In genomic region chr4:22942920-22943559, GRCh38 we compare ENCODE assay signal across 1 cellular context.
TF ChIP-seq lines count a peak whose summit lies in the region.

No MANE protein-coding gene starts in this region.

TF ChIP-seq in H1, 55 proteins besides CTCF, POLR2A, EP300 and RAD21 (continued from another document):
- TF ChIP-seq, protein P1, sequence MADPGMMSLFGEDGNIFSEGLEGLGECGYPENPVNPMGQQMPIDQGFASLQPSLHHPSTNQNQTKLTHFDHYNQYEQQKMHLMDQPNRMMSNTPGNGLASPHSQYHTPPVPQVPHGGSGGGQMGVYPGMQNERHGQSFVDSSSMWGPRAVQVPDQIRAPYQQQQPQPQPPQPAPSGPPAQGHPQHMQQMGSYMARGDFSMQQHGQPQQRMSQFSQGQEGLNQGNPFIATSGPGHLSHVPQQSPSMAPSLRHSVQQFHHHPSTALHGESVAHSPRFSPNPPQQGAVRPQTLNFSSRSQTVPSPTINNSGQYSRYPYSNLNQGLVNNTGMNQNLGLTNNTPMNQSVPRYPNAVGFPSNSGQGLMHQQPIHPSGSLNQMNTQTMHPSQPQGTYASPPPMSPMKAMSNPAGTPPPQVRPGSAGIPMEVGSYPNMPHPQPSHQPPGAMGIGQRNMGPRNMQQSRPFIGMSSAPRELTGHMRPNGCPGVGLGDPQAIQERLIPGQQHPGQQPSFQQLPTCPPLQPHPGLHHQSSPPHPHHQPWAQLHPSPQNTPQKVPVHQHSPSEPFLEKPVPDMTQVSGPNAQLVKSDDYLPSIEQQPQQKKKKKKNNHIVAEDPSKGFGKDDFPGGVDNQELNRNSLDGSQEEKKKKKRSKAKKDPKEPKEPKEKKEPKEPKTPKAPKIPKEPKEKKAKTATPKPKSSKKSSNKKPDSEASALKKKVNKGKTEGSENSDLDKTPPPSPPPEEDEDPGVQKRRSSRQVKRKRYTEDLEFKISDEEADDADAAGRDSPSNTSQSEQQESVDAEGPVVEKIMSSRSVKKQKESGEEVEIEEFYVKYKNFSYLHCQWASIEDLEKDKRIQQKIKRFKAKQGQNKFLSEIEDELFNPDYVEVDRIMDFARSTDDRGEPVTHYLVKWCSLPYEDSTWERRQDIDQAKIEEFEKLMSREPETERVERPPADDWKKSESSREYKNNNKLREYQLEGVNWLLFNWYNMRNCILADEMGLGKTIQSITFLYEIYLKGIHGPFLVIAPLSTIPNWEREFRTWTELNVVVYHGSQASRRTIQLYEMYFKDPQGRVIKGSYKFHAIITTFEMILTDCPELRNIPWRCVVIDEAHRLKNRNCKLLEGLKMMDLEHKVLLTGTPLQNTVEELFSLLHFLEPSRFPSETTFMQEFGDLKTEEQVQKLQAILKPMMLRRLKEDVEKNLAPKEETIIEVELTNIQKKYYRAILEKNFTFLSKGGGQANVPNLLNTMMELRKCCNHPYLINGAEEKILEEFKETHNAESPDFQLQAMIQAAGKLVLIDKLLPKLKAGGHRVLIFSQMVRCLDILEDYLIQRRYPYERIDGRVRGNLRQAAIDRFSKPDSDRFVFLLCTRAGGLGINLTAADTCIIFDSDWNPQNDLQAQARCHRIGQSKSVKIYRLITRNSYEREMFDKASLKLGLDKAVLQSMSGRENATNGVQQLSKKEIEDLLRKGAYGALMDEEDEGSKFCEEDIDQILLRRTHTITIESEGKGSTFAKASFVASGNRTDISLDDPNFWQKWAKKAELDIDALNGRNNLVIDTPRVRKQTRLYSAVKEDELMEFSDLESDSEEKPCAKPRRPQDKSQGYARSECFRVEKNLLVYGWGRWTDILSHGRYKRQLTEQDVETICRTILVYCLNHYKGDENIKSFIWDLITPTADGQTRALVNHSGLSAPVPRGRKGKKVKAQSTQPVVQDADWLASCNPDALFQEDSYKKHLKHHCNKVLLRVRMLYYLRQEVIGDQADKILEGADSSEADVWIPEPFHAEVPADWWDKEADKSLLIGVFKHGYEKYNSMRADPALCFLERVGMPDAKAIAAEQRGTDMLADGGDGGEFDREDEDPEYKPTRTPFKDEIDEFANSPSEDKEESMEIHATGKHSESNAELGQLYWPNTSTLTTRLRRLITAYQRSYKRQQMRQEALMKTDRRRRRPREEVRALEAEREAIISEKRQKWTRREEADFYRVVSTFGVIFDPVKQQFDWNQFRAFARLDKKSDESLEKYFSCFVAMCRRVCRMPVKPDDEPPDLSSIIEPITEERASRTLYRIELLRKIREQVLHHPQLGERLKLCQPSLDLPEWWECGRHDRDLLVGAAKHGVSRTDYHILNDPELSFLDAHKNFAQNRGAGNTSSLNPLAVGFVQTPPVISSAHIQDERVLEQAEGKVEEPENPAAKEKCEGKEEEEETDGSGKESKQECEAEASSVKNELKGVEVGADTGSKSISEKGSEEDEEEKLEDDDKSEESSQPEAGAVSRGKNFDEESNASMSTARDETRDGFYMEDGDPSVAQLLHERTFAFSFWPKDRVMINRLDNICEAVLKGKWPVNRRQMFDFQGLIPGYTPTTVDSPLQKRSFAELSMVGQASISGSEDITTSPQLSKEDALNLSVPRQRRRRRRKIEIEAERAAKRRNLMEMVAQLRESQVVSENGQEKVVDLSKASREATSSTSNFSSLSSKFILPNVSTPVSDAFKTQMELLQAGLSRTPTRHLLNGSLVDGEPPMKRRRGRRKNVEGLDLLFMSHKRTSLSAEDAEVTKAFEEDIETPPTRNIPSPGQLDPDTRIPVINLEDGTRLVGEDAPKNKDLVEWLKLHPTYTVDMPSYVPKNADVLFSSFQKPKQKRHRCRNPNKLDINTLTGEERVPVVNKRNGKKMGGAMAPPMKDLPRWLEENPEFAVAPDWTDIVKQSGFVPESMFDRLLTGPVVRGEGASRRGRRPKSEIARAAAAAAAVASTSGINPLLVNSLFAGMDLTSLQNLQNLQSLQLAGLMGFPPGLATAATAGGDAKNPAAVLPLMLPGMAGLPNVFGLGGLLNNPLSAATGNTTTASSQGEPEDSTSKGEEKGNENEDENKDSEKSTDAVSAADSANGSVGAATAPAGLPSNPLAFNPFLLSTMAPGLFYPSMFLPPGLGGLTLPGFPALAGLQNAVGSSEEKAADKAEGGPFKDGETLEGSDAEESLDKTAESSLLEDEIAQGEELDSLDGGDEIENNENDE (IDR thresholded peaks at IDR 0.05; ENCODE audit: insufficient replicate concordance, low read length): peak; percentile 81
- no peak for TF ChIP-seq CREB1 (IDR thresholded peaks at IDR 0.05)
- peak; percentile 96 for TF ChIP-seq NANOG (IDR thresholded peaks at IDR 0.05; ENCODE audit: insufficient read depth, low read depth, low read length, poor library complexity, severe bottlenecking)
